ENCODE assay signal across 1 cellular context in genomic region chr11:34792143-34792542, GRCh38.
TF ChIP-seq lines count a peak whose summit lies in the region.

No MANE protein-coding gene starts in this region.

TF ChIP-seq in H1, 55 proteins besides CTCF, POLR2A, EP300 and RAD21 (continued from another document):
- TF ChIP-seq PHF8 (conservative IDR thresholded peaks at IDR 0.05; ENCODE audit: low read depth, low read length), result no peak
- no peak for TF ChIP-seq ZNF274 (IDR thresholded peaks at IDR 0.05; ENCODE audit: borderline replicate concordance, extremely low read depth, low read length)
- TF ChIP-seq NRF1 (IDR thresholded peaks at IDR 0.05; ENCODE audit: low read depth, low read length), result no peak
- TF ChIP-seq EGR1 (IDR thresholded peaks at IDR 0.05; ENCODE audit: borderline replicate concordance, low read depth, low read length), result no peak
- TF ChIP-seq CHD7 (IDR thresholded peaks at IDR 0.05; ENCODE audit: insufficient replicate concordance, low read length), result no peak
- TF ChIP-seq CBX5 (IDR thresholded peaks at IDR 0.05; ENCODE audit: low read depth, low read length), result no peak
- no peak for TF ChIP-seq ATF3 (IDR thresholded peaks at IDR 0.05; ENCODE audit: insufficient read depth, low read depth, low read length)
- no peak for TF ChIP-seq TBP (IDR thresholded peaks at IDR 0.05; ENCODE audit: low read depth, low read length)
- TF ChIP-seq TAF7 (optimal IDR thresholded peaks at IDR 0.05; ENCODE audit: borderline replicate concordance, low read depth, low read length), result no peak
- no peak for TF ChIP-seq CEBPB (IDR thresholded peaks at IDR 0.05; ENCODE audit: low read depth, low read length)
- TF ChIP-seq MAFK (IDR thresholded peaks at IDR 0.05; ENCODE audit: low read depth, low read length), result no peak
- no peak for TF ChIP-seq GABPA (IDR thresholded peaks at IDR 0.05; ENCODE audit: borderline replicate concordance, insufficient read depth, low read length)
- no peak for TF ChIP-seq NANOG (IDR thresholded peaks at IDR 0.05; ENCODE audit: insufficient read depth, low read depth, low read length, poor library complexity, severe bottlenecking)
- no peak for TF ChIP-seq YY1 (IDR thresholded peaks at IDR 0.05; ENCODE audit: low read depth, low read length)
- no peak for TF ChIP-seq TAF1 (IDR thresholded peaks at IDR 0.05; ENCODE audit: low read depth, low read length)
